ENCODE assay signal across 11 cellular contexts in genomic region chr5:178467261-178468195, GRCh38.
DNase-seq lines count a peak whose midpoint lies in the region; ATAC-seq and TF ChIP-seq lines count a peak whose summit lies in the region.
"Had no signal": no experiment of that assay in that cellular context is flagged by ENCODE, and none has a peak within 500 bp of the region (broad histone marks: within the 10 kb centered on the region; RNA-seq: fewer than 3 reads in every experiment).

No MANE protein-coding gene starts in this region.

- no peaks in the 10 kb centered on the region for H3K79me1 ChIP-seq in mesendoderm (ENCODE audit: low read length)

- peak overlapping the region; percentile 43 for H3K56ac ChIP-seq in mesendoderm (ENCODE audit: low read length)

- no peaks in the 10 kb centered on the region for H3K9me3 ChIP-seq in upper lobe of left lung

- DNase-seq in NB4 (ENCODE audit: low read depth) (peak; percentile 89), dermis blood vessel endothelial cell (peak; percentile 10), mesendoderm (no peak), upper lobe of left lung (peak in 1 of 2 donors; percentile 74), DMS153 treated with DMSO at 0.1 percent for 48 hours (lab: John Stamatoyannopoulos, UW; ENCODE audit: unreplicated experiment) (no peak), NCI-H2029 (lab: John Stamatoyannopoulos, UW) (no peak), HuH-7 (ENCODE audit: low spot score) (no peak)
- DNase-seq: RPMI8226 had no signal

- ATAC-seq in upper lobe of left lung (ENCODE audit: low FRiP score in 2 of 2) (peak; percentile 68 to 74), HG02759 (IDR thresholded peaks at IDR 0.05; ENCODE audit: unreplicated experiment) (no peak)
- ATAC-seq: HCT116 had no signal

- H2BK5ac ChIP-seq in mesendoderm (ENCODE audit: low read length): no peak overlapping the region

- H3K4me2 ChIP-seq in mesendoderm (ENCODE audit: low read length): no peak overlapping the region
- H3K4me2 ChIP-seq: KMS-11 had no signal

- TF ChIP-seq POLR2A in NB4 (IDR thresholded peaks at IDR 0.05; ENCODE audit: extremely low read depth, insufficient read length) (no peak), upper lobe of left lung (IDR thresholded peaks at IDR 0.05) (no peak)

- no peak overlapping the region for H3K4ac ChIP-seq in mesendoderm (ENCODE audit: low read depth, low read length)

- H3K4me3 ChIP-seq in NB4 (ENCODE audit: low read depth, low read length) (peak overlapping the region; percentile 23), mesendoderm (ENCODE audit: low read length) (no peak overlapping the region), upper lobe of left lung (peak overlapping the region in 2 of 4 donors; percentile 10 to 21)

- peak overlapping the region; percentile 9 for H3K23ac ChIP-seq in mesendoderm (ENCODE audit: low read length)

- H3K36me3 ChIP-seq in mesendoderm (ENCODE audit: control insufficient read depth, insufficient read depth, low read length) (no peaks in the 10 kb centered on the region), upper lobe of left lung (no peaks in the 10 kb centered on the region)

- H3K27me3 ChIP-seq in mesendoderm (ENCODE audit: insufficient read depth, low read length, poor library complexity) (no peaks in the 10 kb centered on the region), upper lobe of left lung (no peaks in the 10 kb centered on the region)

- no peak overlapping the region for H4K8ac ChIP-seq in mesendoderm (ENCODE audit: low read depth, low read length)

- H3K4me1 ChIP-seq in mesendoderm (ENCODE audit: control insufficient read depth, low read depth, low read length) (peaks cover 12% of the 10 kb centered on the region), upper lobe of left lung (peaks cover 19 to 27% (median 22%) of the 10 kb centered on the region in 4 donors)

- H2BK120ac ChIP-seq in mesendoderm (ENCODE audit: low read depth, low read length): no peak overlapping the region

- no peak overlapping the region for H3K9ac ChIP-seq in mesendoderm (ENCODE audit: low read length)
- H3K9ac ChIP-seq: KMS-11 had no signal

- no peak for TF ChIP-seq EP300 in upper lobe of left lung (IDR thresholded peaks at IDR 0.05)

- H2AK5ac ChIP-seq in mesendoderm (ENCODE audit: low read length): no peak overlapping the region

- no peak overlapping the region for H2BK15ac ChIP-seq in mesendoderm (replicated peaks; ENCODE audit: low read depth)

- no CpG with 5 or more reads among the region's 26 CpGs for WGBS in mesendoderm (ENCODE audit: extremely low coverage, insufficient coverage, low lambda C conversion rate)
- 33 to 35% methylated on average over 26 of the region's 26 CpGs for WGBS in upper lobe of left lung, 2 donors

- no peaks in the 10 kb centered on the region for H3K79me2 ChIP-seq in mesendoderm (ENCODE audit: control insufficient read depth, insufficient read depth, low read length)

- H3K27ac ChIP-seq in mesendoderm (ENCODE audit: low read depth, low read length) (no peak overlapping the region), upper lobe of left lung (peak overlapping the region; percentile 29 to 79 (median 74))
- H3K27ac ChIP-seq: KMS-11 had no signal

- no peak overlapping the region for H3K18ac ChIP-seq in mesendoderm (ENCODE audit: low read length)

- H4K5ac ChIP-seq in mesendoderm (ENCODE audit: low read length): no peak overlapping the region

- TF ChIP-seq CTCF in NB4 (IDR thresholded peaks at IDR 0.05; ENCODE audit: low read depth, low read length) (no peak), upper lobe of left lung (IDR thresholded peaks at IDR 0.05) (no peak)

Comparison
In these comparisons a context has a peak if more than half of its experiments do, and no peak if none do; other contexts are left out.
1. DNase-seq: peak in NB4 (single experiment) and dermis blood vessel endothelial cell (single experiment); none in mesendoderm (single experiment), DMS153 treated with DMSO at 0.1 percent for 48 hours (single experiment), NCI-H2029 (single experiment) and HuH-7 (single experiment).